In the genomic region with DNA sequence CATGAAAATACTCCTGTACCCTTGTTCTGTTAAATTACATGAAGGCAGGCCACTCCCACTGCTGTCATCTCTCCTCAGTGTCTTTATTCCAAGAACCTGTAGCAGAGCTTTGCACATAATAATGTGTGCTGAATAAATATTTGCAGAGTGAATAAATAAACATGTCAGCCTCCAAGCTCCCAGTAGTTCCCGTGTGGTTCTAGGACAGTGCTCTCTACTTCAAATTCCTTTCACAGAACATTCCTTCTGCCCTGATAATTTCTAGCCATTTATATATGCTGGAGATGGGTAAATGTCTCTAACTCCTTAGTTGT, we compare ENCODE assay signal across 12 cellular contexts.
A peak's percentile ranks its signal among the peaks of the same experiment; 100 is the strongest.
DNase-seq lines count a peak whose midpoint lies in the region; ATAC-seq lines count a peak whose summit lies in the region.
"Had no signal": no experiment of that assay in that cellular context is flagged by ENCODE, and none has a peak within 500 bp of the region (broad histone marks: within the 10 kb centered on the region; RNA-seq: fewer than 3 reads in every experiment).

No MANE protein-coding gene starts in this region.

- ATAC-seq in HG03045 (IDR thresholded peaks at IDR 0.05; ENCODE audit: unreplicated experiment): peak; percentile 23
- ATAC-seq in stimulated activated naive CD8-positive, alpha-beta T cell treated with anti-CD3 and anti-CD28 coated beads, Interleukin-15, amount 100 ng/mL, for 72 hours: peak; percentile 66

- DNase-seq in activated naive CD4-positive, alpha-beta T cell treated with anti-CD3 and anti-CD28 coated beads, Interleukin-2, amount 10 ng/mL, durations not matched to agents 7 days and 5 days: no peak
- DNase-seq in NCI-H748 treated with DMSO at 0.1 percent for 48 hours (lab: John Stamatoyannopoulos, UW) (peak; percentile 63), KBM-7 (no peak), GOT3 (lab: John Stamatoyannopoulos, UW) (no peak), ecto neural progenitor cell (ENCODE audit: low spot score) (no peak)
- no peak for DNase-seq in stimulated activated naive CD8-positive, alpha-beta T cell treated with anti-CD3 and anti-CD28 coated beads, Interleukin-15, amount 100 ng/mL, for 72 hours
- DNase-seq: amniotic stem cell, MG63, naive B cell had no signal

- peaks cover 4% of the 10 kb centered on the region for H3K27me3 Mint-ChIP-seq in activated naive CD4-positive, alpha-beta T cell treated with anti-CD3 and anti-CD28 coated beads, Interleukin-2, amount 50 U/mL, for 24 hours
- H3K27me3 Mint-ChIP-seq in activated naive CD4-positive, alpha-beta T cell treated with anti-CD3 and anti-CD28 coated beads, Interleukin-2, amount 10 ng/mL, durations not matched to agents 7 days and 5 days: no peaks in the 10 kb centered on the region
- peaks cover 14% of the 10 kb centered on the region for H3K27me3 Mint-ChIP-seq in stimulated activated naive CD8-positive, alpha-beta T cell treated with anti-CD3 and anti-CD28 coated beads, Interleukin-15, amount 100 ng/mL, for 72 hours
- H3K27me3 Mint-ChIP-seq: CD4-positive, CD25-positive, alpha-beta regulatory T cell had no signal

- peaks cover 18% of the 10 kb centered on the region for H3K4me1 Mint-ChIP-seq in activated naive CD4-positive, alpha-beta T cell treated with anti-CD3 and anti-CD28 coated beads, Interleukin-2, amount 50 U/mL, for 24 hours
- peaks cover 9% of the 10 kb centered on the region for H3K4me1 Mint-ChIP-seq in activated naive CD4-positive, alpha-beta T cell treated with anti-CD3 and anti-CD28 coated beads, Interleukin-2, amount 10 ng/mL, durations not matched to agents 7 days and 5 days
- peaks cover 13% of the 10 kb centered on the region for H3K4me1 Mint-ChIP-seq in stimulated activated naive CD8-positive, alpha-beta T cell treated with anti-CD3 and anti-CD28 coated beads, Interleukin-15, amount 100 ng/mL, for 72 hours

- peaks cover 4% of the 10 kb centered on the region for H3K9me3 Mint-ChIP-seq in activated naive CD4-positive, alpha-beta T cell treated with anti-CD3 and anti-CD28 coated beads, Interleukin-2, amount 50 U/mL, for 24 hours
- H3K9me3 Mint-ChIP-seq in activated naive CD4-positive, alpha-beta T cell treated with anti-CD3 and anti-CD28 coated beads, Interleukin-2, amount 10 ng/mL, durations not matched to agents 7 days and 5 days: no peaks in the 10 kb centered on the region
- H3K9me3 Mint-ChIP-seq in stimulated activated naive CD8-positive, alpha-beta T cell treated with anti-CD3 and anti-CD28 coated beads, Interleukin-15, amount 100 ng/mL, for 72 hours: peaks cover 0 to 4% of the 10 kb centered on the region in 2 donors

- no peak overlapping the region for H3K27ac Mint-ChIP-seq in activated naive CD4-positive, alpha-beta T cell treated with anti-CD3 and anti-CD28 coated beads, Interleukin-2, amount 50 U/mL, for 24 hours
- H3K27ac Mint-ChIP-seq in activated naive CD4-positive, alpha-beta T cell treated with anti-CD3 and anti-CD28 coated beads, Interleukin-2, amount 10 ng/mL, durations not matched to agents 7 days and 5 days: no peak overlapping the region
- no peak overlapping the region for H3K27ac Mint-ChIP-seq in stimulated activated naive CD8-positive, alpha-beta T cell treated with anti-CD3 and anti-CD28 coated beads, Interleukin-15, amount 100 ng/mL, for 72 hours
- H3K27ac Mint-ChIP-seq: CD4-positive, CD25-positive, alpha-beta regulatory T cell; naive B cell had no signal

- H3K36me3 Mint-ChIP-seq in activated naive CD4-positive, alpha-beta T cell treated with anti-CD3 and anti-CD28 coated beads, Interleukin-2, amount 50 U/mL, for 24 hours: peaks cover 1% of the 10 kb centered on the region
- H3K36me3 Mint-ChIP-seq in activated naive CD4-positive, alpha-beta T cell treated with anti-CD3 and anti-CD28 coated beads, Interleukin-2, amount 10 ng/mL, durations not matched to agents 7 days and 5 days: no peaks in the 10 kb centered on the region
- H3K36me3 Mint-ChIP-seq: CD4-positive, CD25-positive, alpha-beta regulatory T cell; naive B cell had no signal

- in situ Hi-C loops in KBM-7 (cut with MboI; ENCODE audit: low pct_unique_long_range_greater_than_20kb, low sequenced_read_pairs): no loop called here

- H3K4me3 Mint-ChIP-seq in activated naive CD4-positive, alpha-beta T cell treated with anti-CD3 and anti-CD28 coated beads, Interleukin-2, amount 50 U/mL, for 24 hours: peak overlapping the region; percentile 52
- no peak overlapping the region for H3K4me3 Mint-ChIP-seq in activated naive CD4-positive, alpha-beta T cell treated with anti-CD3 and anti-CD28 coated beads, Interleukin-2, amount 10 ng/mL, durations not matched to agents 7 days and 5 days
- H3K4me3 Mint-ChIP-seq in stimulated activated naive CD8-positive, alpha-beta T cell treated with anti-CD3 and anti-CD28 coated beads, Interleukin-15, amount 100 ng/mL, for 72 hours: peak overlapping the region; percentile 44 to 56

- CTCF ChIA-PET in activated naive CD4-positive, alpha-beta T cell treated with anti-CD3 and anti-CD28 coated beads, Interleukin-2, amount 10 ng/mL, durations not matched to agents 7 days and 5 days (lab: Charles Lee): interaction anchor here (0.6 to 2.0 kb wide), 3 partner anchors 26 to 302 kb away, joined by 3 to 5 read pairs (median 4); no protein-coding TSS in a partner anchor
